ENCODE assay signal across 1 cellular context in the genomic region with DNA sequence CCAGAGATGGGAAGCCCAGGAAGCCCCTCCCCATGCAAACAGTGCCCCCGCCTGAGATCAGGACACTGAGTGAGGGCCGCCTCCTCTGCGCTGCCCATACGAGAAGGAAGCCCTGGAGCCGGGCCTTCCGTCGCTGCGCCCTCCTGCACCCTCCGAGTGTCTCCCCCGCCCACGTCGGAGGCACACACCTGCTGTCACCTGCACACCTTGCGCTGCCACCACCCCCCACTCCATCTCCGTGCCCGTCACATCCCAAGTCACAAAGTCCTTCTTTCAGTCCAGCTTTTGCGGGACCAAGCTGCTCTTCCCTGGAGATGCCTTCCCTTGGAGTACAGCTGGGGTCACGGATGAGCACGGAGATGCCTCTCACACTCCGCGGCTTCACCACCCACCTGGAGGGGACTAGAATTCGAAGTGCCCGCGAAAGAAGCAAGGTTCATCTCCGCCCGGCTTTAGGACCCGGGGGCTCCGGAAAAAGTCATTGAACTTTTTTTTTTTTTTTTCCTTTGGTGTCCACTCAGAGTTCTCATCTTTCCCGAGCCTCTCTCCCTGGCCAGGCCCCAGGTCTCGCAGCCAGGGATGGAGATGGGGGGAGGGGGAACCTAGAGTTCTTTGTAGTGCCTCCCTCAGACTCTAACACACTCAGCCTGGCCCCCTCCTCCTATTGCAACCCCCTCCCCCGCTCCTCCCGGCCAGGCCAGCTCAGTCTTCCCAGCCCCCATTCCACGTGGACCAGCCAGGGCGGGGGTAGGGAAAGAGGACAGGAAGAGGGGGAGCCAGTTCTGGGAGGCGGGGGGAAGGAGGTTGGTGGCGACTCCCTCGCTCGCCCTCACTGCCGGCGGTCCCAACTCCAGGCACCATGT.
TF ChIP-seq lines count a peak whose summit lies in the region.

FKBP10 (plus strand) TSS at position 829 of the 863 bp plus-strand sequence; CDS start at position 860, 31 bp downstream.

TF ChIP-seq in HepG2, 621 proteins besides CTCF, POLR2A, EP300 and RAD21 (continued from another document and continues in another):
- TF ChIP-seq, protein P1, sequence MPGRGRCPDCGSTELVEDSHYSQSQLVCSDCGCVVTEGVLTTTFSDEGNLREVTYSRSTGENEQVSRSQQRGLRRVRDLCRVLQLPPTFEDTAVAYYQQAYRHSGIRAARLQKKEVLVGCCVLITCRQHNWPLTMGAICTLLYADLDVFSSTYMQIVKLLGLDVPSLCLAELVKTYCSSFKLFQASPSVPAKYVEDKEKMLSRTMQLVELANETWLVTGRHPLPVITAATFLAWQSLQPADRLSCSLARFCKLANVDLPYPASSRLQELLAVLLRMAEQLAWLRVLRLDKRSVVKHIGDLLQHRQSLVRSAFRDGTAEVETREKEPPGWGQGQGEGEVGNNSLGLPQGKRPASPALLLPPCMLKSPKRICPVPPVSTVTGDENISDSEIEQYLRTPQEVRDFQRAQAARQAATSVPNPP (CRISPR knock-in tag; IDR thresholded peaks at IDR 0.05) = no peak
- TF ChIP-seq, protein P2, sequence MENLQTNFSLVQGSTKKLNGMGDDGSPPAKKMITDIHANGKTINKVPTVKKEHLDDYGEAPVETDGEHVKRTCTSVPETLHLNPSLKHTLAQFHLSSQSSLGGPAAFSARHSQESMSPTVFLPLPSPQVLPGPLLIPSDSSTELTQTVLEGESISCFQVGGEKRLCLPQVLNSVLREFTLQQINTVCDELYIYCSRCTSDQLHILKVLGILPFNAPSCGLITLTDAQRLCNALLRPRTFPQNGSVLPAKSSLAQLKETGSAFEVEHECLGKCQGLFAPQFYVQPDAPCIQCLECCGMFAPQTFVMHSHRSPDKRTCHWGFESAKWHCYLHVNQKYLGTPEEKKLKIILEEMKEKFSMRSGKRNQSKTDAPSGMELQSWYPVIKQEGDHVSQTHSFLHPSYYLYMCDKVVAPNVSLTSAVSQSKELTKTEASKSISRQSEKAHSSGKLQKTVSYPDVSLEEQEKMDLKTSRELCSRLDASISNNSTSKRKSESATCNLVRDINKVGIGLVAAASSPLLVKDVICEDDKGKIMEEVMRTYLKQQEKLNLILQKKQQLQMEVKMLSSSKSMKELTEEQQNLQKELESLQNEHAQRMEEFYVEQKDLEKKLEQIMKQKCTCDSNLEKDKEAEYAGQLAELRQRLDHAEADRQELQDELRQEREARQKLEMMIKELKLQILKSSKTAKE (CRISPR knock-in tag; IDR thresholded peaks at IDR 0.05; ENCODE audit: borderline replicate concordance) = no peak; the same call in 1 of the 2 replicates
- TF ChIP-seq ZNF12 (CRISPR knock-in tag; IDR thresholded peaks at IDR 0.05) (no peak), ZNF512B (CRISPR knock-in tag; IDR thresholded peaks at IDR 0.05; ENCODE audit: borderline replicate concordance) (no peak; the same call in 1 of the 2 replicates), ZNF839 (CRISPR knock-in tag; IDR thresholded peaks at IDR 0.05; ENCODE audit: borderline replicate concordance) (0 out of 2 replicates have a peak, but pooled peaks have one; percentile 1), POLR2AphosphoS5 (IDR thresholded peaks at IDR 0.05; ENCODE audit: low read depth, low read length) (peak; percentile 57), TSC22D2 (CRISPR knock-in tag; IDR thresholded peaks at IDR 0.05; ENCODE audit: borderline replicate concordance) (no peak), CBFB (CRISPR knock-in tag; IDR thresholded peaks at IDR 0.05) (peak; percentile 9; the same call in 1 of the 2 replicates), RBM22 (optimal IDR thresholded peaks at IDR 0.05; ENCODE audit: low read length) (peak; percentile 55), TGIF2 (CRISPR knock-in tag; IDR thresholded peaks at IDR 0.05) (peak; percentile 49; the same call in 1 of the 2 replicates), SMAD3 (CRISPR knock-in tag; IDR thresholded peaks at IDR 0.05) (0 out of 2 replicates have a peak, but pooled peaks have one; percentile 27), REPIN1 (CRISPR knock-in tag; IDR thresholded peaks at IDR 0.05; ENCODE audit: borderline replicate concordance, low read depth) (peak; percentile 74), KDM6A (CRISPR knock-in tag; IDR thresholded peaks at IDR 0.05; ENCODE audit: low read depth) (peak; percentile 39; the same call in 1 of the 2 replicates), MYC (CRISPR knock-in tag; IDR thresholded peaks at IDR 0.05; ENCODE audit: borderline replicate concordance) (peak; percentile 98), SIX1 (CRISPR knock-in tag; IDR thresholded peaks at IDR 0.05; ENCODE audit: borderline replicate concordance) (peak; percentile 42; the same call in 1 of the 2 replicates), ZBTB49 (CRISPR knock-in tag; IDR thresholded peaks at IDR 0.05; ENCODE audit: borderline replicate concordance) (no peak), NFYC (CRISPR knock-in tag; IDR thresholded peaks at IDR 0.05) (no peak), U2AF2 (IDR thresholded peaks at IDR 0.05; ENCODE audit: low read depth, low read length) (0 out of 2 replicates have a peak, but pooled peaks have one; percentile 23), ZNF616 (CRISPR knock-in tag; IDR thresholded peaks at IDR 0.05; ENCODE audit: low read depth) (peak; percentile 62; the same call in 1 of the 2 replicates), THAP11 (CRISPR knock-in tag; IDR thresholded peaks at IDR 0.05) (peak; percentile 42; the same call in 1 of the 2 replicates), STAT6 (CRISPR knock-in tag; IDR thresholded peaks at IDR 0.05; ENCODE audit: borderline replicate concordance) (peak; percentile 70; the same call in 1 of the 2 replicates), JUND (CRISPR knock-in tag; IDR thresholded peaks at IDR 0.05) (peak; percentile 55; the same call in 1 of the 2 replicates), ZNF230 (CRISPR knock-in tag; IDR thresholded peaks at IDR 0.05) (peak; percentile 16), ATF1 (CRISPR knock-in tag; IDR thresholded peaks at IDR 0.05) (no peak), MXD4 (CRISPR knock-in tag; IDR thresholded peaks at IDR 0.05) (peak; percentile 54; the same call in 1 of the 2 replicates), MNT (IDR thresholded peaks at IDR 0.05) (peak; percentile 69), PHF20 (CRISPR knock-in tag; IDR thresholded peaks at IDR 0.05) (peak; percentile 11; the same call in 1 of the 2 replicates), ZNF713 (CRISPR knock-in tag; IDR thresholded peaks at IDR 0.05) (no peak), ZNF709 (CRISPR knock-in tag; IDR thresholded peaks at IDR 0.05) (0 out of 2 replicates have a peak, but pooled peaks have one; percentile 7), TERF1 (CRISPR knock-in tag; IDR thresholded peaks at IDR 0.05) (no peak)
- TF ChIP-seq, protein P3, sequence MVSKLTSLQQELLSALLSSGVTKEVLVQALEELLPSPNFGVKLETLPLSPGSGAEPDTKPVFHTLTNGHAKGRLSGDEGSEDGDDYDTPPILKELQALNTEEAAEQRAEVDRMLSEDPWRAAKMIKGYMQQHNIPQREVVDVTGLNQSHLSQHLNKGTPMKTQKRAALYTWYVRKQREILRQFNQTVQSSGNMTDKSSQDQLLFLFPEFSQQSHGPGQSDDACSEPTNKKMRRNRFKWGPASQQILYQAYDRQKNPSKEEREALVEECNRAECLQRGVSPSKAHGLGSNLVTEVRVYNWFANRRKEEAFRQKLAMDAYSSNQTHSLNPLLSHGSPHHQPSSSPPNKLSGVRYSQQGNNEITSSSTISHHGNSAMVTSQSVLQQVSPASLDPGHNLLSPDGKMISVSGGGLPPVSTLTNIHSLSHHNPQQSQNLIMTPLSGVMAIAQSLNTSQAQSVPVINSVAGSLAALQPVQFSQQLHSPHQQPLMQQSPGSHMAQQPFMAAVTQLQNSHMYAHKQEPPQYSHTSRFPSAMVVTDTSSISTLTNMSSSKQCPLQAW (CRISPR knock-in tag; IDR thresholded peaks at IDR 0.05) = peak; percentile 30; the same call in 1 of the 2 replicates
- TF ChIP-seq, protein P4, sequence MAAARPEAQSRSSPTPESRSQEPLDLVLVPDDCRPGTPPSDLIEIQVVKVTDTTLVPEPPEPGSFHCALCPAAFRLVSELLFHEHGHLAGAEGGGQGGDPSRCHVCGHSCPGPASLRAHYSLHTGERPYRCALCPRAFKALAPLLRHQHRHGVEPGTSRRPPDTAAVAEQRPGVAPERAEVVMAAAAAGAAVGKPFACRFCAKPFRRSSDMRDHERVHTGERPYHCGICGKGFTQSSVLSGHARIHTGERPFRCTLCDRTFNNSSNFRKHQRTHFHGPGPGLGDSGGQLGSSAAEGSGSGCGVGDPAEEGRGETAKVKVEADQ (CRISPR knock-in tag; IDR thresholded peaks at IDR 0.05; ENCODE audit: borderline replicate concordance) = peak; percentile 69
- TF ChIP-seq, protein P5, sequence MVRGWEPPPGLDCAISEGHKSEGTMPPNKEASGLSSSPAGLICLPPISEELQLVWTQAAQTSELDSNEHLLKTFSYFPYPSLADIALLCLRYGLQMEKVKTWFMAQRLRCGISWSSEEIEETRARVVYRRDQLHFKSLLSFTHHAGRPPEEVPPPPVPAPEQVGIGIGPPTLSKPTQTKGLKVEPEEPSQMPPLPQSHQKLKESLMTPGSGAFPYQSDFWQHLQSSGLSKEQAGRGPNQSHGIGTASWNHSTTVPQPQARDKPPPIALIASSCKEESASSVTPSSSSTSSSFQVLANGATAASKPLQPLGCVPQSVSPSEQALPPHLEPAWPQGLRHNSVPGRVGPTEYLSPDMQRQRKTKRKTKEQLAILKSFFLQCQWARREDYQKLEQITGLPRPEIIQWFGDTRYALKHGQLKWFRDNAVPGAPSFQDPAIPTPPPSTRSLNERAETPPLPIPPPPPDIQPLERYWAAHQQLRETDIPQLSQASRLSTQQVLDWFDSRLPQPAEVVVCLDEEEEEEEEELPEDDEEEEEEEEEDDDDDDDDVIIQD (CRISPR knock-in tag; IDR thresholded peaks at IDR 0.05; ENCODE audit: low read depth) = no peak
